ENCODE assay signal across 25 cellular contexts in genomic region chr4:73442275-73442674, GRCh38. TPM values are rescaled to one million over a fixed set of nuclear protein-coding genes. Genes with fewer than 3 reads are reported as not detected.
DNase-seq lines count a peak whose midpoint lies in the region; ATAC-seq and TF ChIP-seq lines count a peak whose summit lies in the region.
"Had no signal": no experiment of that assay in that cellular context is flagged by ENCODE, and none has a peak within 500 bp of the region (broad histone marks: within the 10 kb centered on the region; RNA-seq: fewer than 3 reads in every experiment).

No MANE protein-coding gene starts in this region.

- DNase-seq in DMS53 (lab: John Stamatoyannopoulos, UW) (peak; percentile 4), DMS53 treated with DMSO at 0.1 percent for 48 hours (lab: John Stamatoyannopoulos, UW; ENCODE audit: unreplicated experiment) (no peak), SJCRH30 (no peak), fibroblast of mammary gland (ENCODE audit: low read depth) (peak; percentile 3), NCI-H345 (lab: John Stamatoyannopoulos, UW) (no peak)
- no peak for DNase-seq in activated naive CD4-positive, alpha-beta T cell treated with anti-CD3 and anti-CD28 coated beads, Interleukin-2, amount 50 U/mL, for 72 hours (ENCODE audit: low spot score in 2 of 2)
- DNase-seq in NK-92 treated with Interleukin-12 subunit alpha and Interleukin-12 subunit beta, amount 100 ng/mL, for 24 hours (lab: John Stamatoyannopoulos, UW), result no peak
- DNase-seq: Caco-2; CD4-positive, alpha-beta memory T cell; DMS 273 treated with DMSO at 0.1 percent for 48 hours; GDM1; NCI-H1417; NCI-H1694 treated with DMSO at 0.1 percent for 48 hours; NCI-H2081 treated with DMSO at 0.1 percent for 48 hours; NCI-H446 treated with DMSO at 0.1 percent for 48 hours; NCI-H526 treated with DMSO at 0.1 percent for 48 hours had no signal

- H3K9me3 Mint-ChIP-seq in activated naive CD4-positive, alpha-beta T cell treated with anti-CD3 and anti-CD28 coated beads, Interleukin-2, amount 50 U/mL, for 72 hours, result no peaks in the 10 kb centered on the region
- H3K9me3 Mint-ChIP-seq: CD4-positive, alpha-beta memory T cell had no signal

- H3K4me1 ChIP-seq in SJCRH30 (peaks cover 4% of the 10 kb centered on the region; the same call in 1 of the 2 replicates), skeletal muscle satellite cell (ENCODE audit: control insufficient read depth, insufficient read depth, low read length) (no peaks in the 10 kb centered on the region)
- H3K4me1 ChIP-seq: BLaER1 treated with 17β-estradiol and CSF1 and Interleukin-3, amounts not matched to agents 10 nM and 100 nM had no signal

- TF ChIP-seq CTCF in fibroblast of mammary gland (conservative IDR thresholded peaks at IDR 0.05; ENCODE audit: control insufficient read depth, insufficient read depth, low read depth, low read length), result no peak

- H3K36me3 ChIP-seq in SJCRH30 (no peaks in the 10 kb centered on the region), skeletal muscle satellite cell (ENCODE audit: insufficient read depth, low read length) (no peaks in the 10 kb centered on the region)
- H3K36me3 ChIP-seq: BLaER1 treated with 17β-estradiol and CSF1 and Interleukin-3, amounts not matched to agents 10 nM and 100 nM had no signal

- ATAC-seq in activated naive CD4-positive, alpha-beta T cell treated with anti-CD3 and anti-CD28 coated beads, Interleukin-2, amount 50 U/mL, for 72 hours, result no peak

- no peak overlapping the region for H3K27ac ChIP-seq in SJCRH30
- H3K27ac ChIP-seq: 22Rv1; BLaER1 treated with 17β-estradiol and CSF1 and Interleukin-3, amounts not matched to agents 10 nM and 100 nM; HL-60; RWPE1 had no signal

- H3K4me2 ChIP-seq in skeletal muscle satellite cell (ENCODE audit: low read length), result peak overlapping the region; percentile 18
- H3K4me2 ChIP-seq: BLaER1 treated with 17β-estradiol and CSF1 and Interleukin-3, amounts not matched to agents 10 nM and 100 nM had no signal

- H3K9ac ChIP-seq in skeletal muscle satellite cell (ENCODE audit: low read depth, low read length), result no peak overlapping the region
- H3K9ac ChIP-seq: BLaER1 treated with 17β-estradiol and CSF1 and Interleukin-3, amounts not matched to agents 10 nM and 100 nM had no signal

- no peaks in the 10 kb centered on the region for H3K36me3 Mint-ChIP-seq in activated naive CD4-positive, alpha-beta T cell treated with anti-CD3 and anti-CD28 coated beads, Interleukin-2, amount 50 U/mL, for 72 hours
- H3K36me3 Mint-ChIP-seq: CD4-positive, alpha-beta memory T cell had no signal

- H3K9me3 ChIP-seq in SJCRH30 (replicated peaks), result no peaks in the 10 kb centered on the region
- no peaks in the 10 kb centered on the region for H3K9me3 ChIP-seq in skeletal muscle satellite cell (replicated peaks; ENCODE audit: low read length)
- H3K9me3 ChIP-seq: BLaER1 treated with 17β-estradiol and CSF1 and Interleukin-3, amounts not matched to agents 10 nM and 100 nM; Caco-2 had no signal

- H3K4me3 ChIP-seq in SJCRH30 (peak overlapping the region; percentile 8; the same call in 1 of the 2 replicates), fibroblast of mammary gland (ENCODE audit: control insufficient read depth, low read depth, low read length) (no peak overlapping the region), skeletal muscle satellite cell (ENCODE audit: low read length) (no peak overlapping the region)
- H3K4me3 ChIP-seq: BLaER1 treated with 17β-estradiol and CSF1 and Interleukin-3, amounts not matched to agents 10 nM and 100 nM had no signal

- no peak overlapping the region for H3K27ac Mint-ChIP-seq in activated naive CD4-positive, alpha-beta T cell treated with anti-CD3 and anti-CD28 coated beads, Interleukin-2, amount 50 U/mL, for 72 hours
- H3K27ac Mint-ChIP-seq: CD4-positive, alpha-beta memory T cell had no signal

- H3K27me3 ChIP-seq in SJCRH30, result no peaks in the 10 kb centered on the region
- no peaks in the 10 kb centered on the region for H3K27me3 ChIP-seq in skeletal muscle satellite cell (ENCODE audit: control insufficient read depth, insufficient read depth, low read length)
- H3K27me3 ChIP-seq: BLaER1 treated with 17β-estradiol and CSF1 and Interleukin-3, amounts not matched to agents 10 nM and 100 nM had no signal

RNA-seq across cellular contexts. Expression of gene AFP, which starts 6.3 kb away (rescaled TPM):
- total RNA-seq in SJCRH30 (2014; rRNA removed; shearing (Covaris generic)), result 12.7 and 13.3 TPM in 2 replicates
- total RNA-seq in skeletal muscle satellite cell (2012; rRNA removed), result 1.0 and 2.6 TPM in 2 replicates
- not detected for total RNA-seq in activated naive CD4-positive, alpha-beta T cell treated with anti-CD3 and anti-CD28 coated beads, Interleukin-2, amount 50 U/mL, for 72 hours
- total RNA-seq: CD4-positive, alpha-beta memory T cell; HT-29; MCF 10A had no signal

RNA-seq across cellular contexts. Expression of gene ALB, which starts 38.2 kb away (rescaled TPM):
- not detected in 2 replicates for total RNA-seq in SJCRH30 (2014; rRNA removed; shearing (Covaris generic))
- 0.66 TPM in 1 of 2 replicates, not detected in the other for total RNA-seq in skeletal muscle satellite cell (2012; rRNA removed)
- not detected for total RNA-seq in activated naive CD4-positive, alpha-beta T cell treated with anti-CD3 and anti-CD28 coated beads, Interleukin-2, amount 50 U/mL, for 72 hours
- total RNA-seq: CD4-positive, alpha-beta memory T cell; Daoy; H1; HT-29; MCF 10A had no signal

RNA-seq across cellular contexts. Expression of gene AFM, which starts 39.3 kb away (rescaled TPM):
- not detected in 2 replicates for total RNA-seq in SJCRH30 (2014; rRNA removed; shearing (Covaris generic))
- not detected in 2 replicates for total RNA-seq in skeletal muscle satellite cell (2012; rRNA removed)
- total RNA-seq in activated naive CD4-positive, alpha-beta T cell treated with anti-CD3 and anti-CD28 coated beads, Interleukin-2, amount 50 U/mL, for 72 hours, result not detected
- total RNA-seq: CD4-positive, alpha-beta memory T cell; Daoy; H1; HT-29; MCF 10A had no signal

Comparison
In these comparisons a context has a peak if more than half of its experiments do, and no peak if none do; other contexts are left out.
1. DNase-seq: peak in DMS53 (single experiment) and fibroblast of mammary gland (single experiment); none in DMS53 treated with DMSO at 0.1 percent for 48 hours (single experiment), SJCRH30 (0 of 2), activated naive CD4-positive, alpha-beta T cell treated with anti-CD3 and anti-CD28 coated beads, Interleukin-2, amount 50 U/mL, for 72 hours (0 of 2), NK-92 treated with Interleukin-12 subunit alpha and Interleukin-12 subunit beta, amount 100 ng/mL, for 24 hours (single experiment) and NCI-H345 (single experiment).
2. RNA of gene AFP, which starts 6.3 kb away (total RNA-seq): 12.7 to 13.3 TPM in SJCRH30; not detected in activated naive CD4-positive, alpha-beta T cell treated with anti-CD3 and anti-CD28 coated beads, Interleukin-2, amount 50 U/mL, for 72 hours; every median in the first group is over 10 times any median in the second.